Comparison of ENCODE assay signal across 19 cellular contexts in genomic region chrX:72685018-72685417, GRCh38. TPM values are rescaled to one million over a fixed set of nuclear protein-coding genes. Genes with fewer than 3 reads are reported as not detected.
DNase-seq lines count a peak whose midpoint lies in the region; ATAC-seq, FAIRE-seq and TF ChIP-seq lines count a peak whose summit lies in the region.
"Had no signal": no experiment of that assay in that cellular context is flagged by ENCODE, and none has a peak within 500 bp of the region (broad histone marks: within the 10 kb centered on the region; RNA-seq: fewer than 3 reads in every experiment).

No MANE protein-coding gene starts in this region.

- no peak overlapping the region for H3K9ac ChIP-seq in keratinocyte (ENCODE audit: control insufficient read depth, extremely low read depth, insufficient read depth, low read length)
- H3K9ac ChIP-seq: SK-N-SH had no signal

- H3K9me3 Mint-ChIP-seq in Calu3 (ENCODE audit: low read depth, unreplicated experiment) (no peaks in the 10 kb centered on the region), osteocyte (ENCODE audit: unreplicated experiment) (peaks cover 11% of the 10 kb centered on the region)

- peak overlapping the region; percentile 52 for H3K4me2 ChIP-seq in keratinocyte (ENCODE audit: control insufficient read depth, extremely low read depth, insufficient read depth, low read depth, low read length)
- H3K4me2 ChIP-seq: SK-N-SH had no signal

- H3K79me2 ChIP-seq in keratinocyte (ENCODE audit: control insufficient read depth, insufficient read depth, low read length): no peaks in the 10 kb centered on the region

- ATAC-seq in HG03196 (IDR thresholded peaks at IDR 0.05; ENCODE audit: unreplicated experiment): peak; percentile 55

- peak overlapping the region; percentile 56 for H3K27ac Mint-ChIP-seq in Calu3 (ENCODE audit: unreplicated experiment)
- no peak overlapping the region for H3K27ac Mint-ChIP-seq in osteocyte (ENCODE audit: unreplicated experiment)
- H3K27ac Mint-ChIP-seq: CD4-positive, CD25-positive, alpha-beta regulatory T cell had no signal

- H3K4me1 ChIP-seq in keratinocyte (ENCODE audit: control insufficient read depth, extremely low read depth, insufficient read depth, low read length): peaks cover 8% of the 10 kb centered on the region
- H3K4me1 ChIP-seq: BE2C had no signal

- DNase-seq in Calu3 (no peak), keratinocyte (ENCODE audit: low read depth, low spot score) (no peak), KG1 (lab: John Stamatoyannopoulos, UW) (no peak), dedifferentiated amniotic fluid mesenchymal stem cell (ENCODE audit: extremely low spot score) (no peak), osteocyte (ENCODE audit: extremely low spot score, unreplicated experiment) (no peak)
- DNase-seq: BE2C; CD4-positive, CD25-positive, alpha-beta regulatory T cell; COR-L47; Karpas-422; NCI-H1092 treated with DMSO at 0.1 percent for 48 hours; NCI-H1694; NCI-H2081 treated with DMSO at 0.1 percent for 48 hours; NCI-H446 treated with DMSO at 0.1 percent for 48 hours; NK-92 treated with Interleukin-12 subunit alpha and Interleukin-12 subunit beta, amount 100 ng/mL, for 24 hours; SHP77 treated with DMSO at 0.1 percent for 48 hours; SK-N-SH had no signal

- H3K4me1 Mint-ChIP-seq in Calu3 (ENCODE audit: low read depth, unreplicated experiment) (peaks cover 14% of the 10 kb centered on the region), osteocyte (ENCODE audit: unreplicated experiment) (no peaks in the 10 kb centered on the region)
- H3K4me1 Mint-ChIP-seq: CD4-positive, CD25-positive, alpha-beta regulatory T cell had no signal

- no peaks in the 10 kb centered on the region for H3K9me1 ChIP-seq in keratinocyte (ENCODE audit: control insufficient read depth, extremely low read depth, insufficient read depth, low read length)

- H2AFZ ChIP-seq in keratinocyte (ENCODE audit: control insufficient read depth, low read length): no peak overlapping the region

- dilution Hi-C loops in keratinocyte (cut with MboI; ENCODE audit: extremely low pct_ligation_motif_present, low sequenced_read_pairs): no loop called here

- CTCF ChIA-PET in Calu3 (lab: Charles Lee): no interaction called here

- no peak for FAIRE-seq in keratinocyte (lab: Jason Lieb, UNC)
- FAIRE-seq: GM19239 had no signal

- H3K27me3 ChIP-seq in keratinocyte (ENCODE audit: control insufficient read depth, extremely low read depth, insufficient read depth, low read length): no peaks in the 10 kb centered on the region
- H3K27me3 ChIP-seq: BE2C had no signal

- no peaks in the 10 kb centered on the region for H3K27me3 Mint-ChIP-seq in Calu3 (ENCODE audit: unreplicated experiment)
- H3K27me3 Mint-ChIP-seq in osteocyte (ENCODE audit: unreplicated experiment): no peaks in the 10 kb centered on the region

- no peaks in the 10 kb centered on the region for H3K9me3 ChIP-seq in keratinocyte (ENCODE audit: control insufficient read depth, low read depth, low read length)
- H3K9me3 ChIP-seq: BE2C, SK-N-SH had no signal

- H3K36me3 Mint-ChIP-seq in Calu3 (ENCODE audit: insufficient read depth, unreplicated experiment): peaks cover 6% of the 10 kb centered on the region
- peaks cover 3% of the 10 kb centered on the region for H3K36me3 Mint-ChIP-seq in osteocyte (ENCODE audit: unreplicated experiment)
- H3K36me3 Mint-ChIP-seq: CD4-positive, CD25-positive, alpha-beta regulatory T cell had no signal

- no peak overlapping the region for H3K4me3 ChIP-seq in keratinocyte (ENCODE audit: control insufficient read depth in 2 of 3, extremely low read depth in 1 of 3, insufficient read depth in 2 of 3, low read depth in 1 of 3, low read length in 3 of 3)

- no peak overlapping the region for H3K4me3 Mint-ChIP-seq in Calu3 (ENCODE audit: low read depth, unreplicated experiment)
- H3K4me3 Mint-ChIP-seq in osteocyte (ENCODE audit: unreplicated experiment): no peak overlapping the region
- H3K4me3 Mint-ChIP-seq: CD4-positive, CD25-positive, alpha-beta regulatory T cell had no signal

- no TSS peak for BruUV-seq in Calu3 (replicated peaks; lab: Mats Ljungman, UMichigan)

- H4K20me1 ChIP-seq in keratinocyte (ENCODE audit: control insufficient read depth, extremely low read depth, insufficient read depth, low read length): no peaks in the 10 kb centered on the region

- TF ChIP-seq CTCF in Calu3 (IDR thresholded peaks at IDR 0.05; ENCODE audit: unreplicated experiment) (no peak), VCaP (conservative IDR thresholded peaks at IDR 0.05) (no peak), keratinocyte (optimal IDR thresholded peaks at IDR 0.05 in 1 of 3, IDR thresholded peaks at IDR 0.05 in 1 of 3, conservative IDR thresholded peaks at IDR 0.05 in 1 of 3; ENCODE audit: extremely low read depth in 1 of 3, insufficient read depth in 2 of 3, low read length in 3 of 3) (no peak), osteocyte (IDR thresholded peaks at IDR 0.05) (no peak)

- H3K36me3 ChIP-seq in keratinocyte (ENCODE audit: control insufficient read depth in 2 of 2, extremely low read depth in 1 of 2, insufficient read depth in 2 of 2, low read length in 2 of 2): no peaks in the 10 kb centered on the region
- H3K36me3 ChIP-seq: BE2C had no signal

- intact Hi-C loops in Calu3 (cut with micrococcal nuclease; ENCODE audit: unreplicated experiment): no loop called here

- H3K27ac ChIP-seq in VCaP: peak overlapping the region; percentile 75
- H3K27ac ChIP-seq in keratinocyte (ENCODE audit: control insufficient read depth, insufficient read depth, low read length): peak overlapping the region; percentile 27

RNA-seq across cellular contexts. Expression of gene PHKA1, which starts 29.1 kb away (rescaled TPM):
- 7.4 and 7.8 TPM in 2 replicates for total RNA-seq in Calu3 (2022)
- 5.7 to 7.1 TPM (median 5.7 TPM) in 3 replicates for polyA plus RNA-seq in keratinocyte
- 1.4 TPM for polyA plus RNA-seq in keratinocyte (2011; ENCODE audit: low read depth)
- polyA plus RNA-seq in keratinocyte (2011; cell fraction: cytosol; rRNA removed): 4.0 and 6.6 TPM in 2 replicates
- polyA plus RNA-seq in keratinocyte (2011; cell fraction: nucleus; rRNA removed): 9.2 and 9.7 TPM in 2 replicates
- polyA plus RNA-seq in keratinocyte (2012; ENCODE audit: low replicate concordance): 2.0 and 5.1 TPM in 2 replicates
- polyA minus RNA-seq in keratinocyte: 4.3 to 11.9 TPM (median 7.1 TPM) in 3 replicates
- polyA minus RNA-seq in keratinocyte (2011; cell fraction: cytosol; rRNA and poly(A)+ RNA removed): 4.0 TPM
- polyA minus RNA-seq in keratinocyte (2011; cell fraction: nucleus; rRNA and poly(A)+ RNA removed): 4.6 and 8.6 TPM in 2 replicates
- 1.9 and 2.6 TPM in 2 replicates for total RNA-seq in osteocyte
